Comparison of ENCODE assay signal across 12 cellular contexts in the genomic region with DNA sequence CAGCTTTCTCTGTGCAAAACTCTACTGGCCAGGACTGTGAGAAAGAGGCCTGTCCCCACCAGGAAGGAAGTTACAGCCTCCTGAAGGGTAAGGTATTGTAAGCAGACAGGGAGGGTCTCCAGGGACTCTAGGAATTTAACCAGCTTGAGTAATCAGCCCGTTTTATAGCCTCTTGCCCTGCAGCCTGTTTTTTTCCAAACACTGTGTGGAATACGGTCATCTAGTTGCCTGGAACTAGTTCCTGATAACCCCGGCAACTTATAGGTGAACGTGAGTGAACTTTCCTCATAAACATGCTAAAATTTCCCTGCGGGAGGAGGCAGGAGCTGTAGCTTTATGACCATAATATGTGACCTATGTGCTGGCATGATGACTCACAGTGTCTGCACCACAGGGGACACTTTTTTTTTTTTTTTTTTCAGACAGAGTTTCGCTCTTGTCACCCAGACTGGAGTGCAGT.
A peak's percentile ranks its signal among the peaks of the same experiment; 100 is the strongest.
DNase-seq lines count a peak whose midpoint lies in the region; TF ChIP-seq lines count a peak whose summit lies in the region.
"Had no signal": no experiment of that assay in that cellular context is flagged by ENCODE, and none has a peak within 500 bp of the region (broad histone marks: within the 10 kb centered on the region; RNA-seq: fewer than 3 reads in every experiment).

No MANE protein-coding gene starts in this region.

- intact Hi-C loops in MCF 10A (cut with micrococcal nuclease) = no loop called here
- intact Hi-C loops in breast epithelium (cut with DNase I; ENCODE audit: low total_unique reads) = loop anchor here (5.0 kb wide), 1 partner anchor 633 kb away; no protein-coding TSS in a partner anchor
- intact Hi-C loops in OCI-LY7 (cut with micrococcal nuclease; ENCODE audit: unreplicated experiment) = no loop called here

- no peaks in the 10 kb centered on the region for H3K36me3 Mint-ChIP-seq in MCF 10A (ENCODE audit: insufficient read depth, unreplicated experiment)
- no peaks in the 10 kb centered on the region for H3K36me3 Mint-ChIP-seq in activated CD4-positive, alpha-beta memory T cell treated with anti-CD3 and anti-CD28 coated beads, Interleukin-2, amount 10 ng/mL, durations not matched to agents 7 days and 5 days (ENCODE audit: low read depth)

- H3K27ac ChIP-seq in breast epithelium (no peak overlapping the region), OCI-LY7 (ENCODE audit: low read depth, low read length, poor library complexity, severe bottlenecking) (no peak overlapping the region)
- H3K27ac ChIP-seq: ascending aorta, KMS-11 had no signal

- no peaks in the 10 kb centered on the region for H3K79me2 ChIP-seq in OCI-LY7 (ENCODE audit: insufficient read depth, low read depth, low read length)

- no peak overlapping the region for H2AFZ ChIP-seq in OCI-LY7 (ENCODE audit: low read length)

- no peaks in the 10 kb centered on the region for H3K4me1 ChIP-seq in breast epithelium
- no peaks in the 10 kb centered on the region for H3K4me1 ChIP-seq in OCI-LY7 (ENCODE audit: insufficient read depth, low read length, poor library complexity, severe bottlenecking)
- H3K4me1 ChIP-seq: ascending aorta had no signal

- H3K4me3 Mint-ChIP-seq in MCF 10A (ENCODE audit: unreplicated experiment) = no peak overlapping the region
- H3K4me3 Mint-ChIP-seq in activated CD4-positive, alpha-beta memory T cell treated with anti-CD3 and anti-CD28 coated beads, Interleukin-2, amount 10 ng/mL, durations not matched to agents 7 days and 5 days = no peak overlapping the region
- H3K4me3 Mint-ChIP-seq: neural crest cell had no signal

- H3K9me3 Mint-ChIP-seq in MCF 10A (ENCODE audit: unreplicated experiment) = no peaks in the 10 kb centered on the region
- no peaks in the 10 kb centered on the region for H3K9me3 Mint-ChIP-seq in activated CD4-positive, alpha-beta memory T cell treated with anti-CD3 and anti-CD28 coated beads, Interleukin-2, amount 10 ng/mL, durations not matched to agents 7 days and 5 days

- TF ChIP-seq POLR2A in breast epithelium (IDR thresholded peaks at IDR 0.05) (no peak), NB4 (IDR thresholded peaks at IDR 0.05; ENCODE audit: extremely low read depth, insufficient read length) (no peak)

- DNase-seq in MCF 10A (ENCODE audit: unreplicated experiment) = peak; percentile 20
- no peak for DNase-seq in breast epithelium (ENCODE audit: low spot score in 2 of 2)
- peak; percentile 83 for DNase-seq in NB4 (ENCODE audit: low read depth)
- DNase-seq in fibroblast of mammary gland (ENCODE audit: low read depth) = peak; percentile 72
- peak; percentile 13 for DNase-seq in smooth muscle cell of the brain vasculature (ENCODE audit: low read depth, low spot score)
- no peak for DNase-seq in NCI-H128 (lab: John Stamatoyannopoulos, UW; ENCODE audit: unreplicated experiment)
- no peak for DNase-seq in activated CD4-positive, alpha-beta memory T cell treated with anti-CD3 and anti-CD28 coated beads, Interleukin-2, amount 10 ng/mL, durations not matched to agents 7 days and 5 days
- DNase-seq in OCI-LY7 (ENCODE audit: low spot score) = no peak
- DNase-seq: glutamatergic neuron had no signal

- H3K4me3 ChIP-seq in breast epithelium = no peak overlapping the region
- H3K4me3 ChIP-seq in NB4 (ENCODE audit: low read depth, low read length) = peak overlapping the region; percentile 49
- no peak overlapping the region for H3K4me3 ChIP-seq in fibroblast of mammary gland (ENCODE audit: control insufficient read depth, low read depth, low read length)
- no peak overlapping the region for H3K4me3 ChIP-seq in OCI-LY7 (ENCODE audit: low read depth, low read length, poor library complexity, severe bottlenecking)
- H3K4me3 ChIP-seq: ascending aorta had no signal

- no TSS peak for BruUV-seq in MCF 10A (replicated peaks; lab: Mats Ljungman, UMichigan)
- no TSS peak for BruUV-seq in OCI-LY7 (replicated peaks; lab: Mats Ljungman, UMichigan)

- no peaks in the 10 kb centered on the region for H3K9me3 ChIP-seq in breast epithelium
- no peaks in the 10 kb centered on the region for H3K9me3 ChIP-seq in OCI-LY7 (ENCODE audit: low read length)
- H3K9me3 ChIP-seq: ascending aorta had no signal

- no peak for TF ChIP-seq CTCF in MCF 10A (IDR thresholded peaks at IDR 0.05; ENCODE audit: unreplicated experiment)
- no peak for TF ChIP-seq CTCF in breast epithelium (IDR thresholded peaks at IDR 0.05)
- TF ChIP-seq CTCF in NB4 (IDR thresholded peaks at IDR 0.05; ENCODE audit: low read depth, low read length) = no peak
- no peak for TF ChIP-seq CTCF in fibroblast of mammary gland (conservative IDR thresholded peaks at IDR 0.05; ENCODE audit: control insufficient read depth, insufficient read depth, low read depth, low read length)
- TF ChIP-seq CTCF in OCI-LY7 (conservative IDR thresholded peaks at IDR 0.05; ENCODE audit: low read length) = no peak

- H3K27me3 ChIP-seq in breast epithelium = peaks cover 0 to 4% of the 10 kb centered on the region in 2 donors
- H3K27me3 ChIP-seq: ascending aorta had no signal

- H3K36me3 ChIP-seq in breast epithelium (no peaks in the 10 kb centered on the region), OCI-LY7 (ENCODE audit: insufficient read depth, low read length) (no peaks in the 10 kb centered on the region)
- H3K36me3 ChIP-seq: ascending aorta had no signal

- no peaks in the 10 kb centered on the region for H3K9me2 ChIP-seq in OCI-LY7 (ENCODE audit: insufficient read depth, low read length)

- no peaks in the 10 kb centered on the region for H4K20me1 ChIP-seq in OCI-LY7 (ENCODE audit: insufficient read depth, low read length)

- POLR2A ChIA-PET in MCF 10A (lab: Yijun Ruan, JAX) = no interaction called here
- POLR2A ChIA-PET in activated CD4-positive, alpha-beta memory T cell treated with anti-CD3 and anti-CD28 coated beads, Interleukin-2, amount 10 ng/mL, durations not matched to agents 7 days and 5 days (lab: Charles Lee) = no interaction called here
- POLR2A ChIA-PET in OCI-LY7 (lab: Charles Lee) = interaction anchor here (1.2 to 1.8 kb wide), 2 partner anchors 9 to 11 kb away, joined by 3 to 4 read pairs; no protein-coding TSS in a partner anchor

- CTCF ChIA-PET in MCF 10A (lab: Yijun Ruan, JAX) (no interaction called here), OCI-LY7 (lab: Charles Lee; ENCODE audit: unreplicated experiment) (no interaction called here)
- CTCF ChIA-PET in activated CD4-positive, alpha-beta memory T cell treated with anti-CD3 and anti-CD28 coated beads, Interleukin-2, amount 10 ng/mL, durations not matched to agents 7 days and 5 days (lab: Charles Lee) = no interaction called here

- no peaks in the 10 kb centered on the region for H3K4me1 Mint-ChIP-seq in MCF 10A (ENCODE audit: insufficient read depth, unreplicated experiment)
- H3K4me1 Mint-ChIP-seq in activated CD4-positive, alpha-beta memory T cell treated with anti-CD3 and anti-CD28 coated beads, Interleukin-2, amount 10 ng/mL, durations not matched to agents 7 days and 5 days = no peaks in the 10 kb centered on the region

- H3K27ac Mint-ChIP-seq in MCF 10A (ENCODE audit: low read depth, unreplicated experiment) = no peak overlapping the region
- no peak overlapping the region for H3K27ac Mint-ChIP-seq in activated CD4-positive, alpha-beta memory T cell treated with anti-CD3 and anti-CD28 coated beads, Interleukin-2, amount 10 ng/mL, durations not matched to agents 7 days and 5 days

- H3K4me2 ChIP-seq in OCI-LY7 (ENCODE audit: low read length) = no peak overlapping the region
- H3K4me2 ChIP-seq: KMS-11 had no signal

- H3K27me3 Mint-ChIP-seq in MCF 10A (ENCODE audit: insufficient read depth, unreplicated experiment) = peaks cover 31% of the 10 kb centered on the region
- peaks cover 10% of the 10 kb centered on the region for H3K27me3 Mint-ChIP-seq in activated CD4-positive, alpha-beta memory T cell treated with anti-CD3 and anti-CD28 coated beads, Interleukin-2, amount 10 ng/mL, durations not matched to agents 7 days and 5 days

Comparison
In these comparisons a context has a peak if more than half of its experiments do, and no peak if none do; other contexts are left out.
1. DNase-seq: peak in MCF 10A (single experiment), NB4 (single experiment), fibroblast of mammary gland (single experiment) and smooth muscle cell of the brain vasculature (single experiment); none in breast epithelium (0 of 2), NCI-H128 (single experiment), activated CD4-positive, alpha-beta memory T cell treated with anti-CD3 and anti-CD28 coated beads, Interleukin-2, amount 10 ng/mL, durations not matched to agents 7 days and 5 days (single experiment) and OCI-LY7 (single experiment).